ENCODE assay signal across 30 cellular contexts in the genomic region with DNA sequence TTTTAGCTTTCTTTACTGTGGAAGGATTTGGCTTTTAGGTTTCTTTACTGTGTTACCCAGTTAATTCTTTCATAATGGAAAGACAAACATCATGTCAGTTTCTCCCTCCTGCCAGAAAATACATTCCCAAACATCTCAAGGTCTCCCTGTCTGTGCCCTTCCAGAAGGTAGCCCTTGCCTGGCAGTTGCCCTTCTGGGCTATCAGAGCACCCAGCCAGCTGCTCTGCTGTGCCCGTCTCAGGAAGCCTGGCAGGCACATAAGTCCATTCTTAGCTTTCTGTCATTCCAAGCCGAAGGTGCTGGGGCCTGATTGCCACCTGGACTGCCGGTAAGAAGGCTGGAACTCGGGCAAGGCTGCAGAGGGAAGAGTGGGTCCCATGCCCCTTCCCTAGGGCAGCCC.
"Had no signal": no experiment of that assay in that cellular context is flagged by ENCODE, and none has a peak within 500 bp of the region (broad histone marks: within the 10 kb centered on the region; RNA-seq: fewer than 3 reads in every experiment).

No MANE protein-coding gene starts in this region.

- ATAC-seq: activated CD8-positive, alpha-beta T cell treated with anti-CD3 and anti-CD28 coated beads, Interleukin-2, amount 10 ng/mL, durations not matched to agents 7 days and 5 days; Panc1; SK-N-SH treated with all-trans-retinoic acid at 6 μM for 48 hours; T-cell had no signal

- H3K27me3 ChIP-seq: ascending aorta, breast epithelium, MG63 had no signal

- DNase-seq: activated B cell treated with CpG ODN at 0.5 μM for 24 hours; activated CD4-positive, alpha-beta T cell treated with anti-CD3 and anti-CD28 coated beads for 1 hour; activated CD4-positive, alpha-beta T cell treated with anti-CD3 and anti-CD28 coated beads, Interleukin-2, amount 10 ng/mL, durations not matched to agents 24 days and 14 days; activated CD4-positive, alpha-beta T cell treated with anti-CD3 and anti-CD28 coated beads, Interleukin-2, amount 50 U/mL, for 48 hours; activated CD8-positive, alpha-beta T cell treated with anti-CD3 and anti-CD28 coated beads, Interleukin-2, amount 10 ng/mL, durations not matched to agents 7 days and 5 days; activated gamma-delta T cell; activated naive CD4-positive, alpha-beta T cell treated with Interleukin-2 at 50 U/mL for 16 hours; activated naive CD8-positive, alpha-beta T cell treated with anti-CD3 and anti-CD28 coated beads, Interleukin-2, amount 10 ng/mL, durations not matched to agents 7 days and 5 days; activated T-cell treated with anti-CD3 and anti-CD28 coated beads, Interleukin-2, amount 50 U/mL, for 24 hours; amygdala; caudate nucleus; Kasumi-1; KG1; MG63; MV-4-11; NCI-H1092; NCI-H1436 treated with DMSO at 0.1 percent for 48 hours; NCI-H1694 treated with DMSO at 0.1 percent for 48 hours; NCI-H2029; NCI-H345; NCI-H524 treated with DMSO at 0.1 percent for 48 hours; SIG-M5; T-cell; T-helper 2 cell; T-helper 9 cell had no signal

- H3K9me3 ChIP-seq: ascending aorta, breast epithelium, MG63 had no signal

- H3K4me1 ChIP-seq: breast epithelium had no signal

- H3K36me3 ChIP-seq: ascending aorta, breast epithelium, MG63 had no signal

- H3K4me3 ChIP-seq: ascending aorta, breast epithelium, MG63 had no signal

- H3K27ac ChIP-seq: ascending aorta, breast epithelium, VCaP had no signal
